Comparison of ENCODE assay signal across 8 cellular contexts in the genomic region with DNA sequence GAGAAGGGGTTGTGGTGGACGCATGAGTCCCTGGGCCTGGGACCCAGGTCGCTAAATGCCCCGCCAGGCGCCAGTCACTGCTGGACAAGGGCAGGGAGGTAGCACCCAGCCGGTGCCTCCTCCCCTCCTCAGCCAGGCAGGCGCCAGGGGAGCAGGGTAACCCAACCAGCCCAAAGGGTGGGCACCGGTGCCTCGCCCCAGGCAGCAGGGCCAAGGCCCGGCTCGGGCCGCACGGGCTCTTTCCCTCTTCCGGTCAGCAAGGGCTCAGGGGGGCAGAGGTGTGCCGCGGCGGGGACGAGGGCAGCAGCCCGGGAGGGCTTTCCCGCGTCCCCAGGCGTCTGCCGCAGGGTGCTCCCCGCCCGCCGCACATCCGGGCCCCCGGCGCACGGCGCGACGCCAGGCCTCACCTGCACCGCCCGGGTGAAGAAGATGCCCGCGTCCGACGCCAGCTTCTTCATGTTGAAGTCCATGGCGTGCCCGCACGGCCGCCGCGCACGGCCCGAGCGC.
A peak's percentile ranks its signal among the peaks of the same experiment; 100 is the strongest.
DNase-seq lines count a peak whose midpoint lies in the region; ATAC-seq and TF ChIP-seq lines count a peak whose summit lies in the region.

No MANE protein-coding gene starts in this region.

- H3K27ac ChIP-seq in iPS-18a (ENCODE audit: low read length), result no peak overlapping the region

- TF ChIP-seq CTCF in GM10266 (IDR thresholded peaks at IDR 0.05; ENCODE audit: control insufficient read depth, insufficient read depth, low read depth, missing control alignments), result no peak

- peak overlapping the region; percentile 42 for H3K9ac ChIP-seq in iPS-18a (ENCODE audit: low read length)

- H3K4me1 ChIP-seq in iPS-18a (ENCODE audit: control insufficient read depth, low read depth, low read length), result peaks cover 10% of the 10 kb centered on the region

- peak; percentile 31 for ATAC-seq in HG02840 (IDR thresholded peaks at IDR 0.05; ENCODE audit: low FRiP score, unreplicated experiment)

- peak; percentile 67 for DNase-seq in 8988T
- DNase-seq in GM10266 (ENCODE audit: extremely low spot score), result peak; percentile 67
- peak; percentile 49 for DNase-seq in NCI-H226
- peak; percentile 24 for DNase-seq in activated naive CD8-positive, alpha-beta T cell treated with anti-CD3 and anti-CD28 coated beads, Interleukin-2, amount 50 U/mL, for 16 hours (ENCODE audit: low read depth, low spot score)
- DNase-seq in stimulated activated CD8-positive, alpha-beta memory T cell treated with anti-CD3 and anti-CD28 coated beads, Interleukin-12 subunit alpha, Interleukin-12 subunit beta, amount 100 ng/mL, for 4 hours (ENCODE audit: low read depth), result peak; percentile 12
- no peak for DNase-seq in NCI-H187 (lab: John Stamatoyannopoulos, UW)

- no peaks in the 10 kb centered on the region for H3K27me3 ChIP-seq in iPS-18a (ENCODE audit: control insufficient read depth, insufficient read depth, low read length)

- H3K36me3 ChIP-seq in iPS-18a (ENCODE audit: control insufficient read depth, low read depth, low read length), result no peaks in the 10 kb centered on the region

- H3K9me3 ChIP-seq in iPS-18a (ENCODE audit: control insufficient read depth, low read depth, low read length), result no peaks in the 10 kb centered on the region

- peak overlapping the region; percentile 70 for H3K4me3 ChIP-seq in iPS-18a (ENCODE audit: low read length)

Comparison
In these comparisons a context has a peak if more than half of its experiments do, and no peak if none do; other contexts are left out.
1. DNase-seq: peak in 8988T (single experiment), GM10266 (single experiment), NCI-H226 (single experiment), activated naive CD8-positive, alpha-beta T cell treated with anti-CD3 and anti-CD28 coated beads, Interleukin-2, amount 50 U/mL, for 16 hours (single experiment) and stimulated activated CD8-positive, alpha-beta memory T cell treated with anti-CD3 and anti-CD28 coated beads, Interleukin-12 subunit alpha, Interleukin-12 subunit beta, amount 100 ng/mL, for 4 hours (single experiment); none in NCI-H187 (0 of 2).